ENCODE assay signal across 28 cellular contexts in the genomic region with DNA sequence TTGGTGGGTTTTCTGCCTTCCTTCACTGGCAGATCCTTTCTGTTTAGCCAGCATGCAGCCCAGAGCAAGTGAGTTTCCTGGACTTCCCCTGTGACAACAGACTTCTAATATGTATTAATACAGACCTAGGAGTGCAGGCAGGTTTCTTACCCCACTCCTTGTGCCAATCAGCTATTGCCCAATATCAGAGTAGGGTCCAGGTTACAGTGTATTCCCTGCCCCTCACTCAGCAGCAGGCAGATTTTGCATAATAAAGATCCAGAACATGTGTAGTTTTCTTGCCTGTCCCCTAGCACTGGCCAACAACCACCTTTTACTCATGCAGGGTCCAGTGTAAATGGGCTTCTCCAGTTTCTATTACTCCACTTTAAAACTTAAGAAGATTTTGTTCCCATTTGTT. TPM values are rescaled to one million over a fixed set of nuclear protein-coding genes. Genes with fewer than 3 reads are reported as not detected.
"Had no signal": no experiment of that assay in that cellular context is flagged by ENCODE, and none has a peak within 500 bp of the region (broad histone marks: within the 10 kb centered on the region; RNA-seq: fewer than 3 reads in every experiment).

No MANE protein-coding gene starts in this region.

- H3K27ac ChIP-seq: esophagus squamous epithelium, gastroesophageal sphincter, left ventricle myocardium inferior, parathyroid adenoma, psoas muscle, sigmoid colon, skin epidermis, stomach, thoracic aorta, transverse colon had no signal

- H3K27me3 ChIP-seq: esophagus squamous epithelium, gastroesophageal sphincter, sigmoid colon, stomach, transverse colon had no signal

- H3K9me3 ChIP-seq: esophagus squamous epithelium, gastroesophageal sphincter, left ventricle myocardium inferior, psoas muscle, sigmoid colon, stomach, thoracic aorta, transverse colon had no signal

- H3K9ac ChIP-seq: parathyroid adenoma had no signal

- H3K4me3 Mint-ChIP-seq: dendritic cell treated with granulocyte-macrophage colony-stimulating factor and Interleukin-4, amounts not matched to agents 40 ng/mL and 50 ng/mL, for 4 days; effector memory CD8-positive, alpha-beta T cell; natural killer cell treated with Interleukin-12 subunit alpha and Interleukin-12 subunit beta and Interleukin-15 and Interleukin-18, amount 100 ng/mL, for 72 hours had no signal

- H3K4me3 ChIP-seq: esophagus squamous epithelium, gastroesophageal sphincter, left ventricle myocardium inferior, lung, psoas muscle, sigmoid colon, skin epidermis, stomach, thoracic aorta, transverse colon had no signal

- H2AFZ ChIP-seq: parathyroid adenoma had no signal

- FAIRE-seq: colon, kidney had no signal

- H3K27me3 Mint-ChIP-seq: dendritic cell treated with granulocyte-macrophage colony-stimulating factor and Interleukin-4, amounts not matched to agents 40 ng/mL and 50 ng/mL, for 4 days; effector memory CD8-positive, alpha-beta T cell; natural killer cell treated with Interleukin-12 subunit alpha and Interleukin-12 subunit beta and Interleukin-15 and Interleukin-18, amount 100 ng/mL, for 72 hours had no signal

- H3K27ac Mint-ChIP-seq: dendritic cell treated with granulocyte-macrophage colony-stimulating factor and Interleukin-4, amounts not matched to agents 40 ng/mL and 50 ng/mL, for 4 days; effector memory CD8-positive, alpha-beta T cell had no signal

- H3K9me3 Mint-ChIP-seq: dendritic cell treated with granulocyte-macrophage colony-stimulating factor and Interleukin-4, amounts not matched to agents 40 ng/mL and 50 ng/mL, for 4 days; effector memory CD8-positive, alpha-beta T cell; natural killer cell treated with Interleukin-12 subunit alpha and Interleukin-12 subunit beta and Interleukin-15 and Interleukin-18, amount 100 ng/mL, for 72 hours had no signal

- ATAC-seq: effector memory CD8-positive, alpha-beta T cell; gastroesophageal sphincter; left cardiac atrium; natural killer cell treated with Interleukin-12 subunit alpha and Interleukin-12 subunit beta and Interleukin-15 and Interleukin-18, amount 100 ng/mL, for 72 hours; psoas muscle had no signal

- DNase-seq: effector memory CD8-positive, alpha-beta T cell; esophagus squamous epithelium; foreskin fibroblast; kidney; left cardiac atrium; left ventricle myocardium inferior; mesenchymal stem cell; midbrain; occipital lobe; psoas muscle; retina; sigmoid colon; stimulated activated CD4-positive, alpha-beta T cell treated with anti-CD3 and anti-CD28 coated beads, Interleukin-2, amount 100 ng/mL, for 24 hours; stimulated activated CD4-positive, alpha-beta T cell treated with anti-CD3 and anti-CD28 coated beads, Interleukin-4, amount 100 ng/mL, for 4 hours; stimulated activated naive CD4-positive, alpha-beta T cell; stomach; substantia nigra; transverse colon had no signal

RNA-seq across cellular contexts. Expression of gene TAS2R42, which starts 20.4 kb away (rescaled TPM):
- total RNA-seq: epithelial cell of proximal tubule; esophagus squamous epithelium; gastroesophageal sphincter; kidney; left cardiac atrium; left ventricle myocardium inferior; lung; natural killer cell treated with Interleukin-12 subunit alpha and Interleukin-12 subunit beta and Interleukin-15 and Interleukin-18, amount 100 ng/mL, for 72 hours; occipital lobe; psoas muscle; sigmoid colon; stomach; thoracic aorta; transverse colon; ureter had no signal
- polyA plus RNA-seq: lung, psoas muscle, sigmoid colon, stomach had no signal

RNA-seq across cellular contexts. Expression of gene TAS2R30, which starts 31.9 kb away (rescaled TPM):
- polyA plus RNA-seq: stomach had no signal
